In genomic region chr9:68804911-68805889, GRCh38 we compare ENCODE assay signal across 22 cellular contexts.
DNase-seq lines count a peak whose midpoint lies in the region; ATAC-seq and TF ChIP-seq lines count a peak whose summit lies in the region.
"Had no signal": no experiment of that assay in that cellular context is flagged by ENCODE, and none has a peak within 500 bp of the region (broad histone marks: within the 10 kb centered on the region; RNA-seq: fewer than 3 reads in every experiment).

No MANE protein-coding gene starts in this region.

- no peaks in the 10 kb centered on the region for H3K9me3 ChIP-seq in adrenal gland (replicated peaks in 1 of 3)
- H3K9me3 ChIP-seq in right atrium auricular region: no peaks in the 10 kb centered on the region
- no peaks in the 10 kb centered on the region for H3K9me3 ChIP-seq in gastrocnemius medialis
- H3K9me3 ChIP-seq: SJCRH30, spleen, testis had no signal

- H3K27ac ChIP-seq in adrenal gland (peak overlapping the region in 3 of 5 donors; percentile 7 to 50 (median 30)), right atrium auricular region (peak overlapping the region; percentile 72 to 87), gastrocnemius medialis (peak overlapping the region in 3 of 4 donors; percentile 31 to 46 (median 45))
- H3K27ac ChIP-seq: GM23248, SJCRH30, spleen had no signal

- no peaks in the 10 kb centered on the region for H3K4me1 Mint-ChIP-seq in activated T-cell treated with anti-CD3 and anti-CD28 coated beads, Interleukin-2, amount 50 U/mL, for 4 hours (ENCODE audit: low read depth)

- H3K36me3 Mint-ChIP-seq in activated T-cell treated with anti-CD3 and anti-CD28 coated beads, Interleukin-2, amount 50 U/mL, for 4 hours (ENCODE audit: insufficient read depth): no peaks in the 10 kb centered on the region
- H3K36me3 Mint-ChIP-seq: naive thymus-derived CD8-positive, alpha-beta T cell had no signal

- in situ Hi-C loops in gastrocnemius medialis (cut with MboI; ENCODE audit: low sequenced_read_pairs in 4 of 4): no loop called here

- intact Hi-C loops in adrenal gland (cut with DNase I): no loop called here
- intact Hi-C loops in gastrocnemius medialis (cut with DNase I; ENCODE audit: low total_unique reads): no loop called here

- H3K27me3 ChIP-seq in adrenal gland (no peaks in the 10 kb centered on the region), right atrium auricular region (no peaks in the 10 kb centered on the region), gastrocnemius medialis (no peaks in the 10 kb centered on the region)
- H3K27me3 ChIP-seq: SJCRH30, spleen, testis had no signal

- no peaks in the 10 kb centered on the region for H3K36me3 ChIP-seq in adrenal gland (replicated peaks in 1 of 2)
- no peaks in the 10 kb centered on the region for H3K36me3 ChIP-seq in right atrium auricular region
- H3K36me3 ChIP-seq in gastrocnemius medialis: no peaks in the 10 kb centered on the region
- H3K36me3 ChIP-seq: SJCRH30, spleen had no signal

- ATAC-seq in gastrocnemius medialis: peak; percentile 74 to 88
- ATAC-seq in GM21423 (IDR thresholded peaks at IDR 0.05; ENCODE audit: unreplicated experiment): no peak
- ATAC-seq in activated T-cell treated with anti-CD3 and anti-CD28 coated beads, Interleukin-2, amount 50 U/mL, for 4 hours: no peak
- ATAC-seq: naive thymus-derived CD8-positive, alpha-beta T cell; Panc1 had no signal

- no peaks in the 10 kb centered on the region for H3K27me3 Mint-ChIP-seq in activated T-cell treated with anti-CD3 and anti-CD28 coated beads, Interleukin-2, amount 50 U/mL, for 4 hours (ENCODE audit: low read depth)

- TF ChIP-seq POLR2A in adrenal gland (IDR thresholded peaks at IDR 0.05) (no peak), gastrocnemius medialis (IDR thresholded peaks at IDR 0.05) (no peak)

- H3K4me3 ChIP-seq in adrenal gland (no peak overlapping the region), right atrium auricular region (no peak overlapping the region), gastrocnemius medialis (no peak overlapping the region)
- H3K4me3 ChIP-seq: GM23248, SJCRH30, spleen, testis had no signal

- no peak overlapping the region for H3K4me3 Mint-ChIP-seq in activated T-cell treated with anti-CD3 and anti-CD28 coated beads, Interleukin-2, amount 50 U/mL, for 4 hours
- H3K4me3 Mint-ChIP-seq: naive thymus-derived CD8-positive, alpha-beta T cell had no signal

- WGBS in adrenal gland, 4 donors: 68 to 76% (median 72%) methylated on average over 9 to 11 of the region's 11 CpGs

- H3K4me1 ChIP-seq in adrenal gland (replicated peaks in 1 of 2): peaks cover 14 to 15% of the 10 kb centered on the region in 2 donors
- H3K4me1 ChIP-seq in right atrium auricular region: peaks cover 0 to 29% of the 10 kb centered on the region in 2 donors
- H3K4me1 ChIP-seq in gastrocnemius medialis: peaks cover 10 to 15% of the 10 kb centered on the region in 2 donors
- H3K4me1 ChIP-seq: SJCRH30 had no signal

- no peak for TF ChIP-seq CTCF in adrenal gland (IDR thresholded peaks at IDR 0.05)
- no peak for TF ChIP-seq CTCF in right atrium auricular region (IDR thresholded peaks at IDR 0.05)
- TF ChIP-seq CTCF in gastrocnemius medialis (IDR thresholded peaks at IDR 0.05 in 4 of 5, conservative IDR thresholded peaks at IDR 0.05 in 1 of 5): no peak

- H3K9me3 Mint-ChIP-seq in activated T-cell treated with anti-CD3 and anti-CD28 coated beads, Interleukin-2, amount 50 U/mL, for 4 hours: no peaks in the 10 kb centered on the region
- H3K9me3 Mint-ChIP-seq: naive thymus-derived CD8-positive, alpha-beta T cell had no signal

- peak; percentile 54 for DNase-seq in DMS79 (lab: John Stamatoyannopoulos, UW)
- no peak for DNase-seq in adrenal gland
- no peak for DNase-seq in right atrium auricular region (ENCODE audit: low spot score)
- peak in 1 of 2 donors; percentile 16 for DNase-seq in gastrocnemius medialis
- DNase-seq in activated T-cell treated with anti-CD3 and anti-CD28 coated beads, Interleukin-2, amount 50 U/mL, for 4 hours: no peak
- no peak for DNase-seq in AG20443 (ENCODE audit: low spot score)
- no peak for DNase-seq in T-helper 9 cell
- DNase-seq: activated naive CD4-positive, alpha-beta T cell; cortex of kidney; GM23248; mesendoderm; naive thymus-derived CD8-positive, alpha-beta T cell; NCI-H1092; NCI-H2081; SJCRH30; spleen; stimulated activated CD4-positive, alpha-beta T cell treated with anti-CD3 and anti-CD28 coated beads, Interleukin-4, amount 100 ng/mL, for 1 hour; stimulated activated naive CD4-positive, alpha-beta T cell; T-helper 1 cell; testis had no signal

Comparison
In these comparisons a context has a peak if more than half of its experiments do, and no peak if none do; other contexts are left out.
1. ATAC-seq: peak in gastrocnemius medialis (2 of 2); none in GM21423 (single experiment) and activated T-cell treated with anti-CD3 and anti-CD28 coated beads, Interleukin-2, amount 50 U/mL, for 4 hours (0 of 2).
2. Peak in every context shown above with its lines, with median percentiles within 50 percentile points of each other: H3K27ac ChIP-seq.